8 cellular contexts compared by ENCODE assay signal in genomic region chr12:101697197-101697929, GRCh38. TPM values are rescaled to one million over a fixed set of nuclear protein-coding genes. Genes with fewer than 3 reads are reported as not detected.
DNase-seq lines count a peak whose midpoint lies in the region; TF ChIP-seq lines count a peak whose summit lies in the region.

Gene CHPT1, plus strand, starts transcription at chr12:101697640. Its CDS starts 222 bp downstream, at chr12:101697862.

- POLR2A ChIA-PET in HEK293T (lab: Yijun Ruan, JAX) = interaction anchor here (0.8 kb wide), 2 partner anchors 9 to 17 kb away, joined by 3 to 4 read pairs; no protein-coding TSS in a partner anchor

- H3K9me3 ChIP-seq in iPS-15b (ENCODE audit: control insufficient read depth, insufficient read depth, low read length) (no peaks in the 10 kb centered on the region), skeletal muscle tissue (ENCODE audit: control insufficient read depth in 3 of 3, low read length in 3 of 3) (no peaks in the 10 kb centered on the region)

- H3K4me3 ChIP-seq in GM12865 (ENCODE audit: low read depth, low read length) = peak within 1 kb of the TSS; percentile 64
- H3K4me3 ChIP-seq in NB4 (ENCODE audit: low read depth, low read length) = peak within 1 kb of the TSS; percentile 77
- H3K4me3 ChIP-seq in iPS-15b (ENCODE audit: low read depth, low read length) = peak within 1 kb of the TSS; percentile 80
- H3K4me3 ChIP-seq in skeletal muscle tissue (ENCODE audit: low read length in 3 of 3) = peak within 1 kb of the TSS; percentile 84 to 87 (median 86)

- CTCF ChIA-PET in HEK293T (lab: Yijun Ruan, JAX) = no interaction called here

- peak; percentile 78 for TF ChIP-seq POLR2A in NB4 (IDR thresholded peaks at IDR 0.05; ENCODE audit: extremely low read depth, insufficient read length)

- DNase-seq in GM12865 (ENCODE audit: low read depth) (peak; percentile 76), HEK293T (ENCODE audit: extremely low spot score) (peak; percentile 65), NB4 (ENCODE audit: low read depth) (peak; percentile 98), T1000 (lab: John Stamatoyannopoulos, UW) (peak; percentile 44), astrocyte of the hippocampus (ENCODE audit: low read depth, low spot score) (peak; percentile 82), NCI-H1048 (lab: John Stamatoyannopoulos, UW) (no peak)

- H3K27ac ChIP-seq in skeletal muscle tissue (ENCODE audit: low read depth, low read length) = peak within 1 kb of the TSS; percentile 86

- TF ChIP-seq CTCF in GM12865 (IDR thresholded peaks at IDR 0.05; ENCODE audit: insufficient read depth, low read depth, low read length, missing control alignments) = no peak
- no peak for TF ChIP-seq CTCF in NB4 (IDR thresholded peaks at IDR 0.05; ENCODE audit: low read depth, low read length)

- peaks cover 20% of the 10 kb centered on the region for H3K27me3 ChIP-seq in iPS-15b (ENCODE audit: control insufficient read depth, insufficient read depth, low read length)
- H3K27me3 ChIP-seq in skeletal muscle tissue (ENCODE audit: control insufficient read depth in 3 of 3, insufficient read depth in 3 of 3, low read length in 3 of 3) = no peaks in the 10 kb centered on the region

- H3K9ac ChIP-seq in iPS-15b (ENCODE audit: low read depth, low read length) (peak within 1 kb of the TSS; percentile 38), skeletal muscle tissue (ENCODE audit: low read depth in 1 of 3, low read length in 3 of 3) (peak within 1 kb of the TSS; percentile 79 to 95 (median 88))

- H3K36me3 ChIP-seq in iPS-15b (ENCODE audit: control insufficient read depth, insufficient read depth, low read length) (peaks cover 2% of the 10 kb centered on the region), skeletal muscle tissue (ENCODE audit: control insufficient read depth in 3 of 3, insufficient read depth in 3 of 3, low read length in 3 of 3) (no peaks in the 10 kb centered on the region)

- H3K4me1 ChIP-seq in iPS-15b (ENCODE audit: control insufficient read depth, insufficient read depth, low read length) = no peaks in the 10 kb centered on the region
- H3K4me1 ChIP-seq in skeletal muscle tissue (ENCODE audit: control insufficient read depth in 3 of 3, insufficient read depth in 3 of 3, low read length in 3 of 3) = peaks cover 20 to 30% (median 23%) of the 10 kb centered on the region in 3 donors

TF ChIP-seq in HEK293T, 16 proteins besides CTCF, POLR2A, EP300 and RAD21:
- TF ChIP-seq L3MBTL2 (conservative IDR thresholded peaks at IDR 0.05) (no peak; the same call in 1 of the 2 replicates), FOXM1 (IDR thresholded peaks at IDR 0.05; ENCODE audit: borderline replicate concordance) (0 out of 2 replicates have a peak, but pooled peaks have one; percentile 39), ELF4 (IDR thresholded peaks at IDR 0.05) (no peak)

RNA-seq across cellular contexts. Expression of gene CHPT1, which starts in this region (rescaled TPM):
- total RNA-seq in skeletal muscle tissue = 18.3 TPM
